Comparison of ENCODE assay signal across 9 cellular contexts in genomic region chr16:11175850-11176341, GRCh38.
DNase-seq lines count a peak whose midpoint lies in the region; ATAC-seq lines count a peak whose summit lies in the region.
"Had no signal": no experiment of that assay in that cellular context is flagged by ENCODE, and none has a peak within 500 bp of the region (broad histone marks: within the 10 kb centered on the region; RNA-seq: fewer than 3 reads in every experiment).

No MANE protein-coding gene starts in this region.

- H3K27me3 Mint-ChIP-seq in T-helper 2 cell treated with Interferon-gamma antibody and Interleukin-4, amounts not matched to agents 5 μg/mL and 100 μg/mL, for 36 hours (ENCODE audit: low read depth) = no peaks in the 10 kb centered on the region

- H3K4me3 Mint-ChIP-seq in T-helper 2 cell treated with Interferon-gamma antibody and Interleukin-4, amounts not matched to agents 5 μg/mL and 100 μg/mL, for 36 hours = peak overlapping the region; percentile 42

- H3K9me3 Mint-ChIP-seq in T-helper 2 cell treated with Interferon-gamma antibody and Interleukin-4, amounts not matched to agents 5 μg/mL and 100 μg/mL, for 36 hours = no peaks in the 10 kb centered on the region

- H3K4me1 Mint-ChIP-seq in T-helper 2 cell treated with Interferon-gamma antibody and Interleukin-4, amounts not matched to agents 5 μg/mL and 100 μg/mL, for 36 hours (ENCODE audit: low read depth) = peaks cover 63% of the 10 kb centered on the region

- peak; percentile 71 for DNase-seq in T-helper 2 cell treated with Interferon-gamma antibody and Interleukin-4, amounts not matched to agents 5 μg/mL and 100 μg/mL, for 36 hours (ENCODE audit: low spot score)
- DNase-seq in stimulated activated CD4-positive, alpha-beta T cell treated with anti-CD3 and anti-CD28 coated beads, Interleukin-4, amount 100 ng/mL, for 4 hours = peak; percentile 16 to 31
- no peak for DNase-seq in DMS79 treated with DMSO at 0.1 percent for 48 hours (lab: John Stamatoyannopoulos, UW)
- DNase-seq in Kasumi-1 (lab: John Stamatoyannopoulos, UW) = no peak
- no peak for DNase-seq in hypothalamus (lab: John Stamatoyannopoulos, UW)
- DNase-seq in NCI-H2196 (lab: John Stamatoyannopoulos, UW; ENCODE audit: unreplicated experiment) = no peak
- DNase-seq: gastrocnemius medialis had no signal

- H3K36me3 Mint-ChIP-seq in T-helper 2 cell treated with Interferon-gamma antibody and Interleukin-4, amounts not matched to agents 5 μg/mL and 100 μg/mL, for 36 hours (ENCODE audit: low read depth) = peaks cover 42% of the 10 kb centered on the region

- H3K27ac Mint-ChIP-seq in T-helper 2 cell treated with Interferon-gamma antibody and Interleukin-4, amounts not matched to agents 5 μg/mL and 100 μg/mL, for 36 hours = peak overlapping the region; percentile 83

- peak; percentile 74 for ATAC-seq in GM18873 (IDR thresholded peaks at IDR 0.05; ENCODE audit: low FRiP score, unreplicated experiment)
- ATAC-seq in HG02571 (IDR thresholded peaks at IDR 0.05; ENCODE audit: unreplicated experiment) = peak; percentile 41
- ATAC-seq: gastrocnemius medialis had no signal

Comparison
In these comparisons a context has a peak if more than half of its experiments do, and no peak if none do; other contexts are left out.
1. DNase-seq: peak in T-helper 2 cell treated with Interferon-gamma antibody and Interleukin-4, amounts not matched to agents 5 μg/mL and 100 μg/mL, for 36 hours (single experiment) and stimulated activated CD4-positive, alpha-beta T cell treated with anti-CD3 and anti-CD28 coated beads, Interleukin-4, amount 100 ng/mL, for 4 hours (2 of 2); none in DMS79 treated with DMSO at 0.1 percent for 48 hours (single experiment), Kasumi-1 (0 of 2), hypothalamus (0 of 51) and NCI-H2196 (single experiment).